8 cellular contexts compared by ENCODE assay signal in the genomic region with DNA sequence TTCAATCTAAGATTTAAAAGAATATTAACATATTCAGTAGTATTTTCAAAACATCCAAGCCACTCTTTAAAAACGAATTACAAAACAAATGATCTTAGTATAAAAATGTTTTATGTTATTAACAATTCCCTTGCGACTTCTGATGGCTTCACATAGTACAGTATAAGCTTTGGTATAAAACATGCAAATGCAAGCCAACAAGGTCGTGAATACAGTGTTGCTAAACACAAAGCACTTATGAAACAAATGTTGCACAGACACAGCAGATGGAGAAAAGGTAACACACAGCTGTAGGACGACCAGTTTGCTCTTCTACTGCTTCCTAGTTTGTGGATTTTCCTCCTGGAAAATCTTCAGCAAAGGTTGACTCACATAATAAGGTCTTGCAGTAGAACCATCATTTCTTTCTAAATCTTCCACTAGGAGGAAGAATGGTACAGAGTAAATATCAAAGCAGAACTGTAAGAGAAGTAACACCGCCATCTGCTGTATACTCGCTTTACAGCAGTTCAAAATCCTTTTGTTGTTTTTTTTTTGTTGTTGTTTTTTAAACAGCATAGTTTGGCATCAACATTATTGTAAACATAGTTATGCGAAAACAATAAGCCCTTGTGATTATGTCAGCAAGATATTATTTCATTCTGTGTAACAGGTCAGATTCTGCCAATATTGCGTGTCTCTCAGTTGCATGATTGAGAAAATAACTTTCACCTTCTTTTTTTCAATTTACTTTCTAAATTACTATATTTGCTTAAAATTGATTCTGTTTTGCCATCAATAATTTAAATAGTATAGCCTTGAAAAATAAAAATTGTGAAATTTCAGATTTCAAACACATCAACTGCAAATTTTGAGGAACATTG.
DNase-seq lines count a peak whose midpoint lies in the region; ATAC-seq, FAIRE-seq and TF ChIP-seq lines count a peak whose summit lies in the region.

No MANE protein-coding gene starts in this region.

- H3K9me3 Mint-ChIP-seq in activated CD4-positive, alpha-beta memory T cell treated with anti-CD3 and anti-CD28 coated beads for 36 hours = no peaks in the 10 kb centered on the region

- H3K4me2 ChIP-seq in H1 (ENCODE audit: insufficient read depth in 1 of 2, low read depth in 2 of 2, low read length in 2 of 2) = no peak overlapping the region

- H2AK5ac ChIP-seq in H1 (ENCODE audit: low read depth, low read length) = no peak overlapping the region

- H4K91ac ChIP-seq in H1 (replicated peaks; ENCODE audit: insufficient read length, low read length) = no peak overlapping the region

- no peak overlapping the region for H2BK15ac ChIP-seq in H1 (ENCODE audit: low read length)

- no peak overlapping the region for H2BK5ac ChIP-seq in H1 (ENCODE audit: low read depth, low read length)

- POLR2A ChIA-PET in H1 (lab: Charles Lee; ENCODE audit: partially characterized antibody) = no interaction called here
- POLR2A ChIA-PET in activated CD4-positive, alpha-beta memory T cell treated with anti-CD3 and anti-CD28 coated beads for 36 hours (lab: Charles Lee) = interaction anchor here (0.6 kb wide), 1 partner anchor 21 kb away, joined by 3 read pairs; no protein-coding TSS in a partner anchor

- FAIRE-seq in H1 (lab: Jason Lieb, UNC) = peak; percentile 84

- no peak overlapping the region for H4K8ac ChIP-seq in H1 (ENCODE audit: extremely low read depth, insufficient read depth, low read length)

- H3K23me2 ChIP-seq in H1 (ENCODE audit: low read depth, low read length) = no peaks in the 10 kb centered on the region

- H3K27me3 ChIP-seq in H1 (replicated peaks in 1 of 4; ENCODE audit: control insufficient read depth in 3 of 4, extremely low read depth in 1 of 4, insufficient read depth in 3 of 4, low read length in 3 of 4) = no peaks in the 10 kb centered on the region

- peaks cover 0 to 3% (median 0%) of the 10 kb centered on the region in 4 experiments; a peak in 1 of 7 replicates for H3K4me1 ChIP-seq in H1 (replicated peaks in 1 of 4; ENCODE audit: control insufficient read depth in 3 of 4, insufficient read depth in 4 of 4, low read length in 3 of 4)

- TF ChIP-seq POLR2A in H1 (IDR thresholded peaks at IDR 0.05; ENCODE audit: control extremely low read depth in 1 of 2, low read depth in 2 of 2, low read length in 2 of 2) = no peak

- intact Hi-C loops in activated CD4-positive, alpha-beta memory T cell treated with anti-CD3 and anti-CD28 coated beads for 36 hours (cut with micrococcal nuclease) = loop anchor here (1.0 kb wide), 1 partner anchor 431 kb away; no protein-coding TSS in a partner anchor

- H3K27ac Mint-ChIP-seq in activated CD4-positive, alpha-beta memory T cell treated with anti-CD3 and anti-CD28 coated beads for 36 hours = no peak overlapping the region

- no peak overlapping the region for H3K18ac ChIP-seq in H1 (ENCODE audit: extremely low read depth, low read length)

- no peak overlapping the region for H3K27ac ChIP-seq in H1 (ENCODE audit: low read depth, low read length)

- no peak for TF ChIP-seq EP300 in H1 (IDR thresholded peaks at IDR 0.05; ENCODE audit: borderline replicate concordance in 1 of 2, low read depth in 2 of 2, low read length in 2 of 2)

- H2BK120ac ChIP-seq in H1 (replicated peaks; ENCODE audit: low read depth, low read length) = no peak overlapping the region

- no peak overlapping the region for H4K5ac ChIP-seq in H1 (ENCODE audit: insufficient read length, low read depth, low read length)

- ATAC-seq in GM19463 (IDR thresholded peaks at IDR 0.05; ENCODE audit: unreplicated experiment) (peak; percentile 70), HG03520 (IDR thresholded peaks at IDR 0.05; ENCODE audit: unreplicated experiment) (peak; percentile 91)

- no peak overlapping the region for H2BK20ac ChIP-seq in H1 (ENCODE audit: low read length)

- no peak overlapping the region for H2BK12ac ChIP-seq in H1 (ENCODE audit: low read depth, low read length)

- no peaks in the 10 kb centered on the region for H3K79me1 ChIP-seq in H1 (ENCODE audit: low read depth, low read length)

- peak in 2 of 3 experiments; percentile 79 to 91; a peak in 3 of 4 replicates for TF ChIP-seq CTCF in H1 (IDR thresholded peaks at IDR 0.05; ENCODE audit: control extremely low read depth in 1 of 3, insufficient read depth in 1 of 3, low read depth in 1 of 3, low read length in 3 of 3)

- no peak overlapping the region for H3K4ac ChIP-seq in H1 (replicated peaks; ENCODE audit: insufficient read length, low read depth, low read length)

- no peaks in the 10 kb centered on the region for H3K79me2 ChIP-seq in H1 (ENCODE audit: control insufficient read depth in 1 of 2, insufficient read depth in 2 of 2, low read length in 2 of 2)

- WGBS in H1 (ENCODE audit: extremely low coverage in 1 of 2, insufficient coverage in 1 of 2, insufficient read length in 1 of 2, insufficient replicate concordance in 2 of 2, low coverage in 1 of 2, low lambda C conversion rate in 2 of 2, missing lambda C conversion rate in 1 of 2), 2 experiments = 43% methylated on average over 8 of the region's 8 CpGs; no CpG with 5 or more reads in 1 of the 2 experiments

- no peaks in the 10 kb centered on the region for H3K4me1 Mint-ChIP-seq in activated CD4-positive, alpha-beta memory T cell treated with anti-CD3 and anti-CD28 coated beads for 36 hours (ENCODE audit: low read depth)

- H3K14ac ChIP-seq in H1 (ENCODE audit: insufficient read length) = no peak overlapping the region

- no peaks in the 10 kb centered on the region for H3K27me3 Mint-ChIP-seq in activated CD4-positive, alpha-beta memory T cell treated with anti-CD3 and anti-CD28 coated beads for 36 hours

- no peaks in the 10 kb centered on the region for H3K36me3 Mint-ChIP-seq in activated CD4-positive, alpha-beta memory T cell treated with anti-CD3 and anti-CD28 coated beads for 36 hours

- peak; percentile 40 for DNase-seq in EH (ENCODE audit: low read depth)
- DNase-seq in NCI-H82 treated with DMSO at 0.1 percent for 48 hours (lab: John Stamatoyannopoulos, UW; ENCODE audit: unreplicated experiment) = peak; percentile 29
- no peak for DNase-seq in H1 (ENCODE audit: low read depth in 1 of 2, low spot score in 2 of 2)
- DNase-seq in myocyte (ENCODE audit: low read depth) = peak; percentile 39
- DNase-seq in stimulated activated CD8-positive, alpha-beta memory T cell treated with anti-CD3 and anti-CD28 coated beads, Interleukin-4, amount 100 ng/mL, for 48 hours = no peak
- DNase-seq in activated CD4-positive, alpha-beta memory T cell treated with anti-CD3 and anti-CD28 coated beads for 36 hours = no peak

- H3K4me3 ChIP-seq in H1 (ENCODE audit: extremely low read depth in 1 of 4, insufficient read depth in 2 of 4, low read depth in 3 of 4, low read length in 4 of 4) = no peak overlapping the region

- H3K23ac ChIP-seq in H1 (ENCODE audit: insufficient read length) = no peak overlapping the region

- H3K4me3 Mint-ChIP-seq in activated CD4-positive, alpha-beta memory T cell treated with anti-CD3 and anti-CD28 coated beads for 36 hours = no peak overlapping the region

- no peaks in the 10 kb centered on the region for H4K20me1 ChIP-seq in H1 (replicated peaks in 1 of 2; ENCODE audit: control insufficient read depth in 1 of 2, insufficient read depth in 2 of 2, low read length in 2 of 2)

- H3K9me3 ChIP-seq in H1 (ENCODE audit: insufficient read depth in 2 of 2, low read depth in 1 of 2, low read length in 1 of 2) = no peaks in the 10 kb centered on the region

- H2AFZ ChIP-seq in H1 (ENCODE audit: low read length) = peak overlapping the region; percentile 84; the same call in 1 of the 2 replicates

- CTCF ChIA-PET in H1 (lab: Charles Lee; ENCODE audit: partially characterized antibody) = interaction anchor here (0.6 to 5.5 kb wide), 47 partner anchors 10 to 805 kb away, joined by 3 to 92 read pairs (median 4); a partner anchor contains a TSS
- CTCF ChIA-PET in activated CD4-positive, alpha-beta memory T cell treated with anti-CD3 and anti-CD28 coated beads for 36 hours (lab: Charles Lee) = interaction anchor here (0.6 to 4.0 kb wide), 3 partner anchors 204 to 432 kb away, joined by 3 to 24 read pairs (median 6); no protein-coding TSS in a partner anchor

- H3K9ac ChIP-seq in H1 (replicated peaks in 1 of 4; ENCODE audit: extremely low read depth in 1 of 4, low read depth in 3 of 4, low read length in 3 of 4) = no peak overlapping the region

- H3K36me3 ChIP-seq in H1 (ENCODE audit: control insufficient read depth in 2 of 4, insufficient read depth in 4 of 4, low read length in 3 of 4) = no peaks in the 10 kb centered on the region

- peak; percentile 92 to 94 for TF ChIP-seq RAD21 in H1 (IDR thresholded peaks at IDR 0.05 in 1 of 2, conservative IDR thresholded peaks at IDR 0.05 in 1 of 2; ENCODE audit: low read depth in 2 of 2, low read length in 2 of 2)

- H3K56ac ChIP-seq in H1 (replicated peaks; ENCODE audit: insufficient read length, low read depth, low read length) = no peak overlapping the region

TF ChIP-seq in H1, 55 proteins besides CTCF, POLR2A, EP300 and RAD21:
- TF ChIP-seq TEAD4 (IDR thresholded peaks at IDR 0.05; ENCODE audit: low read depth, low read length) (no peak), SAP30 (IDR thresholded peaks at IDR 0.05; ENCODE audit: insufficient read depth, insufficient replicate concordance, low read length) (no peak), KDM1A (IDR thresholded peaks at IDR 0.05; ENCODE audit: borderline replicate concordance, low read length) (no peak), PHF8 (conservative IDR thresholded peaks at IDR 0.05; ENCODE audit: low read depth, low read length) (no peak), YY1 (IDR thresholded peaks at IDR 0.05; ENCODE audit: low read depth, low read length) (no peak), RBBP5 (IDR thresholded peaks at IDR 0.05; ENCODE audit: borderline replicate concordance, low read depth, low read length) (no peak)
- TF ChIP-seq, protein P1, sequence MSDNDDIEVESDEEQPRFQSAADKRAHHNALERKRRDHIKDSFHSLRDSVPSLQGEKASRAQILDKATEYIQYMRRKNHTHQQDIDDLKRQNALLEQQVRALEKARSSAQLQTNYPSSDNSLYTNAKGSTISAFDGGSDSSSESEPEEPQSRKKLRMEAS (IDR thresholded peaks at IDR 0.05) = no peak
- TF ChIP-seq, protein P2, sequence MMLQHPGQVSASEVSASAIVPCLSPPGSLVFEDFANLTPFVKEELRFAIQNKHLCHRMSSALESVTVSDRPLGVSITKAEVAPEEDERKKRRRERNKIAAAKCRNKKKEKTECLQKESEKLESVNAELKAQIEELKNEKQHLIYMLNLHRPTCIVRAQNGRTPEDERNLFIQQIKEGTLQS (IDR thresholded peaks at IDR 0.05; ENCODE audit: insufficient read depth, low read depth, low read length) = no peak

Comparison
In these comparisons a context has a peak if more than half of its experiments do, and no peak if none do; other contexts are left out.
1. DNase-seq: peak in EH (single experiment), NCI-H82 treated with DMSO at 0.1 percent for 48 hours (single experiment) and myocyte (single experiment); none in H1 (0 of 2), stimulated activated CD8-positive, alpha-beta memory T cell treated with anti-CD3 and anti-CD28 coated beads, Interleukin-4, amount 100 ng/mL, for 48 hours (single experiment) and activated CD4-positive, alpha-beta memory T cell treated with anti-CD3 and anti-CD28 coated beads for 36 hours (single experiment).